1 cellular context compared by ENCODE assay signal in genomic region chr7:30697716-30698460, GRCh38.
TF ChIP-seq lines count a peak whose summit lies in the region.

No MANE protein-coding gene starts in this region.

TF ChIP-seq in H1, 55 proteins besides CTCF, POLR2A, EP300 and RAD21:
- TF ChIP-seq EZH2 (IDR thresholded peaks at IDR 0.05; ENCODE audit: low read depth, low read length, severe bottlenecking) (no peak), CREB1 (IDR thresholded peaks at IDR 0.05) (no peak), SP4 (IDR thresholded peaks at IDR 0.05; ENCODE audit: low read length) (no peak), RFX5 (IDR thresholded peaks at IDR 0.05; ENCODE audit: borderline replicate concordance, low read depth, low read length) (no peak), EGR1 (IDR thresholded peaks at IDR 0.05; ENCODE audit: borderline replicate concordance, low read depth, low read length) (no peak), KDM5A (IDR thresholded peaks at IDR 0.05; ENCODE audit: low read length) (no peak), SIRT6 (IDR thresholded peaks at IDR 0.05; ENCODE audit: low read length) (no peak), POLR2AphosphoS5 (IDR thresholded peaks at IDR 0.05; ENCODE audit: low read depth, low read length) (no peak), CHD7 (IDR thresholded peaks at IDR 0.05; ENCODE audit: insufficient replicate concordance, low read length) (no peak), HDAC6 (IDR thresholded peaks at IDR 0.05; ENCODE audit: low read depth, low read length) (no peak), BACH1 (IDR thresholded peaks at IDR 0.05; ENCODE audit: low read length) (no peak), GABPA (IDR thresholded peaks at IDR 0.05; ENCODE audit: borderline replicate concordance, insufficient read depth, low read length) (no peak), ZNF274 (IDR thresholded peaks at IDR 0.05; ENCODE audit: borderline replicate concordance, extremely low read depth, low read length) (no peak)
TF ChIP-seq in H1: peak in this region for 0.
